8 cellular contexts compared by ENCODE assay signal in the genomic region with DNA sequence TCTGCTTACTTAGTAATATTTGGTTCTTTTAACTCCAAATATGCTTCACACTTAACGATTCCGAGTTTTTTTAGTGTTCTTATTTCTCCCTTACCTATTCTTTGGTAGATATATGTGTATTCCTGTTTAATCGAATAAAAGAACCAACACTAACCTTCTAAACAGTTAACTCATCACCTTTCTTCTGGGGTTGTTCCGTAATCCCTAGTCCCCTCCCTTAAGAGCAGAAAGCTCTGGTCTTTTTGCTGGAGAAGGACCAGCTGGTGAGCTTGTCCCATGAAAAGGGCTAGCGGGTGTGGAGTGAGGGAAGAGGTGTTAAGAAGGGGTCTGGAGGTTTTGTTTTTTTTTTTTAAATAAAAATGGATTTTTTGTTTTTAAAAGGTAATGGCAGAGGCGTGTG. TPM values are rescaled to one million over a fixed set of nuclear protein-coding genes. Genes with fewer than 3 reads are reported as not detected.
DNase-seq lines count a peak whose midpoint lies in the region; ATAC-seq and TF ChIP-seq lines count a peak whose summit lies in the region.
"Not testable (repeated sequence)": the region's sequence is repeated elsewhere in the genome, so short reads cannot be mapped to it uniquely, and the experiment has no call there.

No MANE protein-coding gene starts in this region.

- intact Hi-C loops in Caco-2 (cut with micrococcal nuclease; ENCODE audit: unreplicated experiment); mucosa of descending colon (cut with DNase I, micrococcal nuclease): not testable (repeated sequence)

- not testable (repeated sequence) for H3K27ac ChIP-seq in HUES64 (ENCODE audit: low read depth, low read length)

- not testable (repeated sequence) for H3K27ac Mint-ChIP-seq in Caco-2 (ENCODE audit: unreplicated experiment); activated naive CD4-positive, alpha-beta T cell treated with anti-CD3 and anti-CD28 coated beads, Interleukin-2, amount 50 U/mL, for 24 hours; stimulated activated naive B cell treated with anti-CD40 and anti-IgM and Interleukin-4, amounts not matched to agents 10 μg/mL and 1 μg/mL and 100 μg/mL, for 72 hours

- not testable (repeated sequence) for DNase-seq in Caco-2; fibroblast of villous mesenchyme (ENCODE audit: low read depth); mucosa of descending colon; stimulated activated naive B cell treated with anti-CD40 and anti-IgM and Interleukin-4, amounts not matched to agents 10 μg/mL and 1 μg/mL and 100 μg/mL, for 72 hours

- H3K4me3 ChIP-seq in Caco-2 (ENCODE audit: low read depth, low read length) (peak overlapping the region; percentile 18), HUES64 (ENCODE audit: low read length) (peak overlapping the region; percentile 82), fibroblast of villous mesenchyme (ENCODE audit: low read depth, low read length) (peak overlapping the region; percentile 68), mucosa of descending colon (peak overlapping the region; percentile 46)

- ATAC-seq in GM19467 (IDR thresholded peaks at IDR 0.05; ENCODE audit: unreplicated experiment): peak; percentile 25
- ATAC-seq in HG02943 (IDR thresholded peaks at IDR 0.05; ENCODE audit: low read depth, unreplicated experiment): peak; percentile 34
- peak; percentile 36 for ATAC-seq in mucosa of descending colon
- peak; percentile 40 to 41 for ATAC-seq in stimulated activated naive B cell treated with anti-CD40 and anti-IgM and Interleukin-4, amounts not matched to agents 10 μg/mL and 1 μg/mL and 100 μg/mL, for 72 hours (replicated peaks)

- WGBS in HUES64: 54% methylated on average over 2 of the region's 6 CpGs

- not testable (repeated sequence) for H3K27me3 ChIP-seq in Caco-2 (replicated peaks; ENCODE audit: control insufficient read depth, insufficient read depth, low read length); HUES64 (ENCODE audit: insufficient read depth, low read length)

- H3K9me3 Mint-ChIP-seq in Caco-2 (ENCODE audit: unreplicated experiment); activated naive CD4-positive, alpha-beta T cell treated with anti-CD3 and anti-CD28 coated beads, Interleukin-2, amount 50 U/mL, for 24 hours; stimulated activated naive B cell treated with anti-CD40 and anti-IgM and Interleukin-4, amounts not matched to agents 10 μg/mL and 1 μg/mL and 100 μg/mL, for 72 hours: not testable (repeated sequence)

- not testable (repeated sequence) for H3K36me3 ChIP-seq in Caco-2 (ENCODE audit: control insufficient read depth, insufficient read depth, low read length); HUES64 (ENCODE audit: insufficient read depth, low read length); mucosa of descending colon (ENCODE audit: low read depth)

- H3K36me3 Mint-ChIP-seq in Caco-2 (ENCODE audit: insufficient read depth, unreplicated experiment); activated naive CD4-positive, alpha-beta T cell treated with anti-CD3 and anti-CD28 coated beads, Interleukin-2, amount 50 U/mL, for 24 hours; stimulated activated naive B cell treated with anti-CD40 and anti-IgM and Interleukin-4, amounts not matched to agents 10 μg/mL and 1 μg/mL and 100 μg/mL, for 72 hours: not testable (repeated sequence)

- H3K4me1 ChIP-seq in Caco-2; HUES64 (ENCODE audit: insufficient read depth, low read length); mucosa of descending colon (ENCODE audit: low read depth): not testable (repeated sequence)

- CTCF ChIA-PET in Caco-2 (lab: Charles Lee): not testable (repeated sequence)

- BruUV-seq in Caco-2 (replicated peaks; lab: Mats Ljungman, UMichigan): not testable (repeated sequence)

- peak overlapping the region; percentile 76 for H3K4me3 Mint-ChIP-seq in Caco-2 (ENCODE audit: unreplicated experiment)
- peak overlapping the region; percentile 85 for H3K4me3 Mint-ChIP-seq in activated naive CD4-positive, alpha-beta T cell treated with anti-CD3 and anti-CD28 coated beads, Interleukin-2, amount 50 U/mL, for 24 hours
- peak overlapping the region; percentile 36 to 90 for H3K4me3 Mint-ChIP-seq in stimulated activated naive B cell treated with anti-CD40 and anti-IgM and Interleukin-4, amounts not matched to agents 10 μg/mL and 1 μg/mL and 100 μg/mL, for 72 hours

- H3K27me3 Mint-ChIP-seq in Caco-2 (ENCODE audit: insufficient read depth, unreplicated experiment); activated naive CD4-positive, alpha-beta T cell treated with anti-CD3 and anti-CD28 coated beads, Interleukin-2, amount 50 U/mL, for 24 hours; stimulated activated naive B cell treated with anti-CD40 and anti-IgM and Interleukin-4, amounts not matched to agents 10 μg/mL and 1 μg/mL and 100 μg/mL, for 72 hours: not testable (repeated sequence)

- TF ChIP-seq CTCF in Caco-2 (IDR thresholded peaks at IDR 0.05; ENCODE audit: insufficient read depth in 1 of 2, low read depth in 1 of 2, low read length in 1 of 2, severe bottlenecking in 1 of 2, unreplicated experiment in 1 of 2); fibroblast of villous mesenchyme (IDR thresholded peaks at IDR 0.05; ENCODE audit: insufficient read depth, low read depth, low read length); mucosa of descending colon (IDR thresholded peaks at IDR 0.05): not testable (repeated sequence)

- POLR2A ChIA-PET in Caco-2 (lab: Charles Lee): not testable (repeated sequence)

- H3K9ac ChIP-seq in HUES64 (ENCODE audit: low read depth, low read length): not testable (repeated sequence)

- H3K4me1 Mint-ChIP-seq in Caco-2 (ENCODE audit: low read depth, unreplicated experiment); activated naive CD4-positive, alpha-beta T cell treated with anti-CD3 and anti-CD28 coated beads, Interleukin-2, amount 50 U/mL, for 24 hours; stimulated activated naive B cell treated with anti-CD40 and anti-IgM and Interleukin-4, amounts not matched to agents 10 μg/mL and 1 μg/mL and 100 μg/mL, for 72 hours: not testable (repeated sequence)

- not testable (repeated sequence) for H3K9me3 ChIP-seq in Caco-2; HUES64 (ENCODE audit: insufficient read depth, low read depth, low read length); mucosa of descending colon

RNA-seq across cellular contexts. Expression of a gene that starts 0.3 kb away (rescaled TPM):
- total RNA-seq in Caco-2 (2022) (81.0 and 81.8 TPM in 2 replicates), fibroblast of villous mesenchyme (26.1 and 41.9 TPM in 2 replicates), mucosa of descending colon (10 to 100 TPM; 29.4 to 34.1 (median 30.7) TPM)
- polyA plus RNA-seq in HUES64 (2013, experiment 1 of 2): 67.6 TPM
- 67.4 TPM for polyA plus RNA-seq in HUES64 (2013, experiment 2 of 2)

Comparison
In these comparisons a context has a peak if more than half of its experiments do, and no peak if none do; other contexts are left out.
1. H3K4me3 ChIP-seq: peak in every context shown above with its lines; median percentile 82 in HUES64; 68 in fibroblast of villous mesenchyme; 46 in mucosa of descending colon; 18 in Caco-2.